Comparison of ENCODE assay signal across 8 cellular contexts in genomic region chr1:155208656-155209372, GRCh38. TPM values are rescaled to one million over a fixed set of nuclear protein-coding genes. Genes with fewer than 3 reads are reported as not detected.
A peak's percentile ranks its signal among the peaks of the same experiment; 100 is the strongest.
DNase-seq lines count a peak whose midpoint lies in the region; ATAC-seq and TF ChIP-seq lines count a peak whose summit lies in the region.

Gene MTX1, plus strand, starts transcription at chr1:155208695. Its CDS starts 110 bp downstream, at chr1:155208805.

- peak within 1 kb of the TSS; percentile 96 for H3K4me2 ChIP-seq in neural progenitor cell

- H3K9ac ChIP-seq in neural progenitor cell = peak within 1 kb of the TSS; percentile 64

- H3K9me3 Mint-ChIP-seq in neural progenitor cell = no peaks in the 10 kb centered on the region

- H3K4me1 ChIP-seq in neural progenitor cell = peaks cover 24% of the 10 kb centered on the region

- no peaks in the 10 kb centered on the region for H3K9me3 ChIP-seq in neural progenitor cell (ENCODE audit: low read depth)

- H3K79me2 ChIP-seq in neural progenitor cell (ENCODE audit: low read depth) = peaks cover 8% of the 10 kb centered on the region

- peak; percentile 59 for ATAC-seq in GM21717 (IDR thresholded peaks at IDR 0.05; ENCODE audit: unreplicated experiment)

- DNase-seq in DMS53 (lab: John Stamatoyannopoulos, UW) (peak; percentile 95), LHCN-M2 (ENCODE audit: low read depth) (peak; percentile 80), SHP77 treated with DMSO at 0.1 percent for 48 hours (lab: John Stamatoyannopoulos, UW) (peak; percentile 75), activated gamma-delta T cell (lab: John Stamatoyannopoulos, UW) (peak; percentile 88), foreskin fibroblast (peak; percentile 77 to 95), neural progenitor cell (ENCODE audit: low spot score) (peak; percentile 96), stromal cell of bone marrow (ENCODE audit: low read depth) (peak; percentile 87)

- peak within 1 kb of the TSS; percentile 97 for H3K27ac Mint-ChIP-seq in neural progenitor cell

- H3K36me3 ChIP-seq in neural progenitor cell = no peaks in the 10 kb centered on the region

- peaks cover 3% of the 10 kb centered on the region for H3K36me3 Mint-ChIP-seq in neural progenitor cell

- H3K4me1 Mint-ChIP-seq in neural progenitor cell = peaks cover 43% of the 10 kb centered on the region

- TF ChIP-seq CTCF in foreskin fibroblast (IDR thresholded peaks at IDR 0.05; ENCODE audit: low read depth, low read length) (no peak), neural progenitor cell (IDR thresholded peaks at IDR 0.05) (no peak)

- H2AFZ ChIP-seq in neural progenitor cell (replicated peaks) = peak within 1 kb of the TSS; percentile 77

- no peaks in the 10 kb centered on the region for H3K27me3 ChIP-seq in neural progenitor cell

- H4K20me1 ChIP-seq in neural progenitor cell (ENCODE audit: low read depth) = peaks cover 19% of the 10 kb centered on the region

- peaks cover 34% of the 10 kb centered on the region for H3K27me3 Mint-ChIP-seq in neural progenitor cell (ENCODE audit: insufficient read depth, low read depth)

- H3K4me3 Mint-ChIP-seq in neural progenitor cell = peak within 1 kb of the TSS; percentile 88

- peak within 1 kb of the TSS; percentile 92 for H3K27ac ChIP-seq in neural progenitor cell

- H3K4me3 ChIP-seq in foreskin fibroblast (ENCODE audit: low read depth in 1 of 2, low read length in 2 of 2) (peak within 1 kb of the TSS; percentile 94 to 100), neural progenitor cell (peak within 1 kb of the TSS; percentile 86)

- peaks cover 64% of the 10 kb centered on the region for H3F3A ChIP-seq in neural progenitor cell (ENCODE audit: low read depth)

RNA-seq across cellular contexts. Expression of gene MTX1, which starts in this region (rescaled TPM):
- total RNA-seq in LHCN-M2 (2014; rRNA removed) (47.6 and 49.1 TPM in 2 replicates), neural progenitor cell (ENCODE audit: low replicate concordance) (25.6 and 46.5 TPM in 2 replicates)
- polyA plus RNA-seq in LHCN-M2 (2012) = 66.7 TPM

Comparison
In these comparisons a context has a peak if more than half of its experiments do, and no peak if none do; other contexts are left out.
1. Peak in every context shown above with its lines: DNase-seq, ATAC-seq, H3K4me3 ChIP-seq and H3K27ac ChIP-seq.